ENCODE assay signal across 1 cellular context in the genomic region with DNA sequence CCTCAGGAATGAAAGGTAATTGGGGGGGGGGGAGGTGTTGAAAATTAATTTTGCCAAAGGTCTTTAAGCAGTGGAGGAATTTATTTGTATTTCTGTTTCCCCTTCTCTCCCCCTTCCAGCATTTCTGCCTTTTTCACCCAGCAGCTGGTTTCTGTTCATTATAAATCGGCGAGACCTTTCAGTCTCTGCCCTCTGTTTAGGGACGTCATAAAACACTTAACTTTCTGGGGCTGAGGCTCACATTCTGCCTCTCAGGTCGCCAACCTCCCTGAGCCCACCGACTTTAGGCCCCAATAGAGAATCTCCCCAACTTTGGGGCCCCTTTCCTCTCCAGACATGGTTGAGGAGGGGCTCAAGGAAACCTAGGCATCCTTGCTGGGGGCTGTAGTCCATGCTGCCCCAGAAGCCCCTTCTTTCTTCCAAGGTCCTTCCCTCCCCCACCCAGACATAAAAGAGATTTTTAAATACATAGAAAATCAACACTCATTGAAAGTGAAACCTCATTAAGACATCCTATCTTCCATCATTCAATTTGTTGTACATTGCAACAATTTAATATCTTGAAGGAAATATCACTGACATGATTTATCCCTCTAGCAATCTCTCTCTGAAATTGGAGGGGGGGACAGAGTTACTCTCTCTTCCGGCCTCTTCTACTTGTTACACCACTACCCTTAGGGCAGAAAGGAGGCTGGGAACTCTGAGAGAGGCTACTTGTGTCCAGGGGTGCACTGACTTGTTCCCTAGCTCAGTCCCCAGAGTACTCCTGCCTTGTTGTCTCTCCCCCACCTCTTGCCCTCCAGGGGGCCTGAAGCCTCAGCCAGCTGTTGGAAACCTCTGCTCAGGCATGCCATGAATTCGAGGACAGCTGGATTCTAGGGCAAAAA.
TF ChIP-seq lines count a peak whose summit lies in the region.

No MANE protein-coding gene starts in this region.

TF ChIP-seq in HEK293, 187 proteins besides CTCF, POLR2A, EP300 and RAD21 (continued from another document):
- TF ChIP-seq ZNF398 (tag by site-specific recombination; IDR thresholded peaks at IDR 0.05) (peak; percentile 49), PRDM1 (tag by site-specific recombination; IDR thresholded peaks at IDR 0.05) (peak; percentile 45; the same call in 1 of the 2 replicates), ZSCAN16 (tag by site-specific recombination; IDR thresholded peaks at IDR 0.05) (no peak), ZNF561 (tag by site-specific recombination; IDR thresholded peaks at IDR 0.05; ENCODE audit: borderline replicate concordance) (no peak), SP2 (tag by site-specific recombination; IDR thresholded peaks at IDR 0.05) (no peak), ZBTB10 (tag by site-specific recombination; IDR thresholded peaks at IDR 0.05) (0 out of 2 replicates have a peak, but pooled peaks have one; percentile 25), ZNF585B (tag by site-specific recombination; IDR thresholded peaks at IDR 0.05) (no peak), ZNF169 (tag by site-specific recombination; IDR thresholded peaks at IDR 0.05) (no peak), ZNF549 (tag by site-specific recombination; IDR thresholded peaks at IDR 0.05) (no peak), ZNF423 (tag by site-specific recombination; IDR thresholded peaks at IDR 0.05) (0 out of 2 replicates have a peak, but pooled peaks have one; percentile 48), PRDM6 (tag by site-specific recombination; IDR thresholded peaks at IDR 0.05) (peak; percentile 43), ZNF48 (tag by site-specific recombination; IDR thresholded peaks at IDR 0.05) (no peak), KLF10 (tag by site-specific recombination; IDR thresholded peaks at IDR 0.05) (no peak), GLIS1 (tag by site-specific recombination; IDR thresholded peaks at IDR 0.05) (peak; percentile 98), HOXD13 (CRISPR knock-in tag; IDR thresholded peaks at IDR 0.05; ENCODE audit: borderline replicate concordance) (no peak), ZNF394 (tag by site-specific recombination; IDR thresholded peaks at IDR 0.05; ENCODE audit: borderline replicate concordance) (no peak)
- TF ChIP-seq, protein P1, sequence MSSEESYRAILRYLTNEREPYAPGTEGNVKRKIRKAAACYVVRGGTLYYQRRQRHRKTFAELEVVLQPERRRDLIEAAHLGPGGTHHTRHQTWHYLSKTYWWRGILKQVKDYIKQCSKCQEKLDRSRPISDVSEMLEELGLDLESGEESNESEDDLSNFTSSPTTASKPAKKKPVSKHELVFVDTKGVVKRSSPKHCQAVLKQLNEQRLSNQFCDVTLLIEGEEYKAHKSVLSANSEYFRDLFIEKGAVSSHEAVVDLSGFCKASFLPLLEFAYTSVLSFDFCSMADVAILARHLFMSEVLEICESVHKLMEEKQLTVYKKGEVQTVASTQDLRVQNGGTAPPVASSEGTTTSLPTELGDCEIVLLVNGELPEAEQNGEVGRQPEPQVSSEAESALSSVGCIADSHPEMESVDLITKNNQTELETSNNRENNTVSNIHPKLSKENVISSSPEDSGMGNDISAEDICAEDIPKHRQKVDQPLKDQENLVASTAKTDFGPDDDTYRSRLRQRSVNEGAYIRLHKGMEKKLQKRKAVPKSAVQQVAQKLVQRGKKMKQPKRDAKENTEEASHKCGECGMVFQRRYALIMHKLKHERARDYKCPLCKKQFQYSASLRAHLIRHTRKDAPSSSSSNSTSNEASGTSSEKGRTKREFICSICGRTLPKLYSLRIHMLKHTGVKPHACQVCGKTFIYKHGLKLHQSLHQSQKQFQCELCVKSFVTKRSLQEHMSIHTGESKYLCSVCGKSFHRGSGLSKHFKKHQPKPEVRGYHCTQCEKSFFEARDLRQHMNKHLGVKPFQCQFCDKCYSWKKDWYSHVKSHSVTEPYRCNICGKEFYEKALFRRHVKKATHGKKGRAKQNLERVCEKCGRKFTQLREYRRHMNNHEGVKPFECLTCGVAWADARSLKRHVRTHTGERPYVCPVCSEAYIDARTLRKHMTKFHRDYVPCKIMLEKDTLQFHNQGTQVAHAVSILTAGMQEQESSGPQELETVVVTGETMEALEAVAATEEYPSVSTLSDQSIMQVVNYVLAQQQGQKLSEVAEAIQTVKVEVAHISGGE (tag by site-specific recombination; conservative IDR thresholded peaks at IDR 0.05; ENCODE audit: low read depth) = peak; percentile 48; the same call in 1 of the 2 replicates
